ENCODE assay signal across 19 cellular contexts in the genomic region with DNA sequence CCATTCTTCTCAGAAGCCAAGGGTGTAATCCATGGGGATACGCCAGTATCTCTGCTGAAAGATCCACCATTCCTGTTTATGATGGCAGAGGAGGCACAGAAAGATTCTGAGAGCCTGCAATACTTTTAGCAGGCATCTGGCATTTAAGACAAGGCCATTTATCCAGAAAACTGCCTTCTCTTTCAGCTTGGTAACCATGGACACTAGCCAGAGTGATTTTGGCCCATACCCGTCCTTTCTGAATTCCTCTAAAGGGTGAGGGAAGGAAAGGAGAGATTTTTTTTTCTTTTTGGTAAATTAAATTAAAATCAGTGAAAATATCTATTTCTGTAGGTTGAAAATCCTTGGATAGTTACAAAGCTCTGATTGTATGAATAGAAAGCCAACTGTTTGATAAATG.
DNase-seq lines count a peak whose midpoint lies in the region; ATAC-seq, FAIRE-seq and TF ChIP-seq lines count a peak whose summit lies in the region.
"Had no signal": no experiment of that assay in that cellular context is flagged by ENCODE, and none has a peak within 500 bp of the region (broad histone marks: within the 10 kb centered on the region; RNA-seq: fewer than 3 reads in every experiment).

No MANE protein-coding gene starts in this region.

- H3K36me3 ChIP-seq in IMR-90 (ENCODE audit: control insufficient read depth, insufficient read depth, low read length) (no peaks in the 10 kb centered on the region), H1 (ENCODE audit: control insufficient read depth in 2 of 4, insufficient read depth in 4 of 4, low read length in 3 of 4) (no peaks in the 10 kb centered on the region), mesendoderm (ENCODE audit: control insufficient read depth, insufficient read depth, low read length) (no peaks in the 10 kb centered on the region), stomach smooth muscle (ENCODE audit: control insufficient read depth in 2 of 2, insufficient read depth in 2 of 2, low read length in 2 of 2) (no peaks in the 10 kb centered on the region), thyroid gland (no peaks in the 10 kb centered on the region), tibial nerve (no peaks in the 10 kb centered on the region)
- H3K36me3 ChIP-seq: MG63 had no signal

- H2BK12ac ChIP-seq in H1 (ENCODE audit: low read depth, low read length), result no peak overlapping the region

- no peak overlapping the region for H2AK9ac ChIP-seq in IMR-90 (replicated peaks; ENCODE audit: low read depth, low read length, poor library complexity)

- POLR2A ChIA-PET in IMR-90 (lab: Charles Lee; ENCODE audit: unreplicated experiment), result no interaction called here
- POLR2A ChIA-PET in H1 (lab: Charles Lee; ENCODE audit: partially characterized antibody), result no interaction called here

- no TSS peak for BruUV-seq in IMR-90 (replicated peaks; lab: Mats Ljungman, UMichigan)

- H3K79me1 ChIP-seq in IMR-90 (ENCODE audit: low read depth in 1 of 2, low read length in 2 of 2) (no peaks in the 10 kb centered on the region), H1 (ENCODE audit: low read depth, low read length) (no peaks in the 10 kb centered on the region), mesendoderm (ENCODE audit: low read length) (no peaks in the 10 kb centered on the region)

- H3K9ac ChIP-seq in IMR-90 (ENCODE audit: low read depth, low read length) (no peak overlapping the region), H1 (replicated peaks in 1 of 4; ENCODE audit: extremely low read depth in 1 of 4, low read depth in 3 of 4, low read length in 3 of 4) (no peak overlapping the region), mesendoderm (ENCODE audit: low read length) (no peak overlapping the region), stomach smooth muscle (ENCODE audit: low read length in 2 of 2) (no peak overlapping the region)

- TF ChIP-seq RAD21 in IMR-90 (IDR thresholded peaks at IDR 0.05; ENCODE audit: low read length), result no peak
- no peak for TF ChIP-seq RAD21 in H1 (IDR thresholded peaks at IDR 0.05 in 1 of 2, conservative IDR thresholded peaks at IDR 0.05 in 1 of 2; ENCODE audit: low read depth in 2 of 2, low read length in 2 of 2)

- dilution Hi-C loops in IMR-90 (cut with HindIII; ENCODE audit: low sequenced_read_pairs, unreplicated experiment), result no loop called here

- TF ChIP-seq EP300 in H1 (IDR thresholded peaks at IDR 0.05; ENCODE audit: borderline replicate concordance in 1 of 2, low read depth in 2 of 2, low read length in 2 of 2) (no peak), tibial nerve (IDR thresholded peaks at IDR 0.05) (no peak)

- H2BK20ac ChIP-seq in IMR-90 (ENCODE audit: low read depth, low read length) (no peak overlapping the region), H1 (ENCODE audit: low read length) (no peak overlapping the region)

- no peak overlapping the region for H3K56ac ChIP-seq in IMR-90 (ENCODE audit: extremely low read depth, insufficient read depth, low read length)
- no peak overlapping the region for H3K56ac ChIP-seq in H1 (replicated peaks; ENCODE audit: insufficient read length, low read depth, low read length)
- H3K56ac ChIP-seq in mesendoderm (ENCODE audit: low read length), result no peak overlapping the region

- DNase-seq in IMR-90, result no peak
- no peak for DNase-seq in H1 (ENCODE audit: low read depth in 1 of 2, low spot score in 2 of 2)
- DNase-seq in mesendoderm, result no peak
- no peak for DNase-seq in thyroid gland
- DNase-seq in NK-92 (lab: John Stamatoyannopoulos, UW; ENCODE audit: unreplicated experiment), result no peak
- no peak for DNase-seq in tibial nerve (ENCODE audit: low spot score in 2 of 2)
- DNase-seq: DND-41, HCEC 1CT, Kasumi-1, MG63, NCI-H1092, NCI-H1436 treated with DMSO at 0.1 percent for 48 hours, NCI-H2029 treated with DMSO at 0.1 percent for 48 hours, NCI-H2171 treated with DMSO at 0.1 percent for 48 hours, OCI-M1, SHP77 had no signal

- H2AFZ ChIP-seq in IMR-90 (replicated peaks; ENCODE audit: low read length, poor library complexity) (no peak overlapping the region), H1 (ENCODE audit: low read length) (peak overlapping the region; percentile 92)

- H3K4me3 ChIP-seq in IMR-90 (ENCODE audit: insufficient read depth, low read depth, low read length) (no peak overlapping the region), H1 (ENCODE audit: extremely low read depth in 1 of 4, insufficient read depth in 2 of 4, low read depth in 3 of 4, low read length in 4 of 4) (no peak overlapping the region), mesendoderm (ENCODE audit: low read length) (no peak overlapping the region), stomach smooth muscle (ENCODE audit: low read length in 2 of 2) (peak overlapping the region in 1 of 2 donors; percentile 34), thyroid gland (replicated peaks in 1 of 3) (no peak overlapping the region), tibial nerve (no peak overlapping the region)
- H3K4me3 ChIP-seq: MG63, SK-N-MC had no signal

- H4K8ac ChIP-seq in IMR-90 (ENCODE audit: low read depth in 2 of 2, low read length in 2 of 2) (no peak overlapping the region), H1 (ENCODE audit: extremely low read depth, insufficient read depth, low read length) (no peak overlapping the region), mesendoderm (ENCODE audit: low read depth, low read length) (no peak overlapping the region)

- no peak for FAIRE-seq in H1 (lab: Jason Lieb, UNC)
- FAIRE-seq: G401.6 had no signal

- in situ Hi-C loops in IMR-90 (cut with MboI; ENCODE audit: low sequenced_read_pairs), result no loop called here

- no peak overlapping the region for H2BK5ac ChIP-seq in IMR-90 (ENCODE audit: low read depth, low read length, poor library complexity, severe bottlenecking)
- H2BK5ac ChIP-seq in H1 (ENCODE audit: low read depth, low read length), result no peak overlapping the region
- H2BK5ac ChIP-seq in mesendoderm (ENCODE audit: low read length), result no peak overlapping the region

- TF ChIP-seq POLR2A in IMR-90 (IDR thresholded peaks at IDR 0.05; ENCODE audit: low read depth, low read length) (no peak), H1 (IDR thresholded peaks at IDR 0.05; ENCODE audit: control extremely low read depth in 1 of 2, low read depth in 2 of 2, low read length in 2 of 2) (no peak), thyroid gland (IDR thresholded peaks at IDR 0.05) (no peak), tibial nerve (IDR thresholded peaks at IDR 0.05) (no peak)

- H2BK15ac ChIP-seq in IMR-90 (ENCODE audit: low read depth, low read length) (no peak overlapping the region), H1 (ENCODE audit: low read length) (no peak overlapping the region), mesendoderm (replicated peaks; ENCODE audit: low read depth) (no peak overlapping the region)

- H3K27ac ChIP-seq in IMR-90 (ENCODE audit: insufficient read depth, low read length), result no peak overlapping the region
- H3K27ac ChIP-seq in H1 (ENCODE audit: low read depth, low read length), result no peak overlapping the region
- no peak overlapping the region for H3K27ac ChIP-seq in mesendoderm (ENCODE audit: low read depth, low read length)
- H3K27ac ChIP-seq in stomach smooth muscle (ENCODE audit: low read length), result peak overlapping the region; percentile 31
- H3K27ac ChIP-seq in thyroid gland, result no peak overlapping the region
- H3K27ac ChIP-seq in tibial nerve, result peak overlapping the region in 2 of 4 donors; percentile 59 to 83
- H3K27ac ChIP-seq: SK-N-MC had no signal

- H4K5ac ChIP-seq in IMR-90 (ENCODE audit: low read depth, low read length), result 0 out of 2 replicates have a peak overlapping the region, but pooled peaks have one; percentile 43
- no peak overlapping the region for H4K5ac ChIP-seq in H1 (ENCODE audit: insufficient read length, low read depth, low read length)
- H4K5ac ChIP-seq in mesendoderm (ENCODE audit: low read length), result no peak overlapping the region

- H3K9me1 ChIP-seq in IMR-90 (ENCODE audit: insufficient read depth, low read length), result no peaks in the 10 kb centered on the region

- no peak for ATAC-seq in IMR-90 (ENCODE audit: low read depth)

- H3K4me2 ChIP-seq in IMR-90 (ENCODE audit: low read depth, low read length), result no peak overlapping the region
- H3K4me2 ChIP-seq in H1 (ENCODE audit: insufficient read depth in 1 of 2, low read depth in 2 of 2, low read length in 2 of 2), result no peak overlapping the region
- no peak overlapping the region for H3K4me2 ChIP-seq in mesendoderm (ENCODE audit: low read length)

- WGBS in IMR-90 (ENCODE audit: extremely low coverage in 2 of 2, insufficient read length in 1 of 2), 2 experiments, result no CpG with 5 or more reads among the region's 2 CpGs
- 80% methylated on average over 2 of the region's 2 CpGs; no CpG with 5 or more reads in 1 of the 2 experiments for WGBS in H1 (ENCODE audit: extremely low coverage in 1 of 2, insufficient coverage in 1 of 2, insufficient read length in 1 of 2, insufficient replicate concordance in 2 of 2, low coverage in 1 of 2, low lambda C conversion rate in 2 of 2, missing lambda C conversion rate in 1 of 2), 2 experiments
- WGBS in mesendoderm (ENCODE audit: extremely low coverage, insufficient coverage, low lambda C conversion rate), result no CpG with 5 or more reads among the region's 2 CpGs
- 61 to 81% methylated on average over 2 of the region's 2 CpGs for WGBS in thyroid gland, 2 donors
- WGBS in tibial nerve, 2 donors, result 39 to 48% methylated on average over 2 of the region's 2 CpGs

- H3K4me1 ChIP-seq in IMR-90 (ENCODE audit: control insufficient read depth, insufficient read depth, low read length) (0 out of 2 replicates have a peak, but pooled peaks cover 2% of the 10 kb centered on the region), H1 (replicated peaks in 1 of 4; ENCODE audit: control insufficient read depth in 3 of 4, insufficient read depth in 4 of 4, low read length in 3 of 4) (no peaks in the 10 kb centered on the region; a peak in 1 of 7 replicates), mesendoderm (ENCODE audit: control insufficient read depth, low read depth, low read length) (no peaks in the 10 kb centered on the region), stomach smooth muscle (ENCODE audit: control insufficient read depth, insufficient read depth, low read length) (no peaks in the 10 kb centered on the region), thyroid gland (no peaks in the 10 kb centered on the region), tibial nerve (peaks cover 0 to 20% (median 3%) of the 10 kb centered on the region in 4 donors)

- H2BK120ac ChIP-seq in IMR-90 (ENCODE audit: low read depth, low read length), result no peak overlapping the region
- H2BK120ac ChIP-seq in H1 (replicated peaks; ENCODE audit: low read depth, low read length), result no peak overlapping the region
- no peak overlapping the region for H2BK120ac ChIP-seq in mesendoderm (ENCODE audit: low read depth, low read length)

- H3K23ac ChIP-seq in IMR-90 (ENCODE audit: low read depth, low read length) (no peak overlapping the region), H1 (ENCODE audit: insufficient read length) (no peak overlapping the region), mesendoderm (ENCODE audit: low read length) (no peak overlapping the region)

- no peaks in the 10 kb centered on the region; the same call in 1 of the 2 replicates for H3K23me2 ChIP-seq in H1 (ENCODE audit: low read depth, low read length)

- H4K91ac ChIP-seq in IMR-90 (ENCODE audit: insufficient read depth, low read depth, low read length), result no peak overlapping the region
- H4K91ac ChIP-seq in H1 (replicated peaks; ENCODE audit: insufficient read length, low read length), result no peak overlapping the region

- H3K14ac ChIP-seq in IMR-90 (replicated peaks; ENCODE audit: low read depth, low read length) (peak overlapping the region; percentile 35; the same call in 1 of the 2 replicates), H1 (ENCODE audit: insufficient read length) (no peak overlapping the region)

- no peak overlapping the region for H3K4ac ChIP-seq in IMR-90 (ENCODE audit: low read depth, low read length)
- no peak overlapping the region for H3K4ac ChIP-seq in H1 (replicated peaks; ENCODE audit: insufficient read length, low read depth, low read length)
- H3K4ac ChIP-seq in mesendoderm (ENCODE audit: low read depth, low read length), result no peak overlapping the region

- peak overlapping the region; percentile 39; the same call in 1 of the 2 replicates for H3K18ac ChIP-seq in IMR-90 (ENCODE audit: low read depth, low read length)
- H3K18ac ChIP-seq in H1 (ENCODE audit: extremely low read depth, low read length), result no peak overlapping the region
- H3K18ac ChIP-seq in mesendoderm (ENCODE audit: low read length), result peak overlapping the region; percentile 28

- TF ChIP-seq CTCF in IMR-90 (conservative IDR thresholded peaks at IDR 0.05; ENCODE audit: low read depth, low read length) (no peak), H1 (IDR thresholded peaks at IDR 0.05; ENCODE audit: control extremely low read depth in 1 of 3, insufficient read depth in 1 of 3, low read depth in 1 of 3, low read length in 3 of 3) (no peak), thyroid gland (IDR thresholded peaks at IDR 0.05) (no peak), tibial nerve (IDR thresholded peaks at IDR 0.05) (no peak)

- H3K79me2 ChIP-seq in H1 (ENCODE audit: control insufficient read depth in 1 of 2, insufficient read depth in 2 of 2, low read length in 2 of 2) (no peaks in the 10 kb centered on the region), mesendoderm (ENCODE audit: control insufficient read depth, insufficient read depth, low read length) (no peaks in the 10 kb centered on the region)

- H3K9me3 ChIP-seq in IMR-90 (ENCODE audit: control insufficient read depth, insufficient read depth, low read length), result no peaks in the 10 kb centered on the region
- no peaks in the 10 kb centered on the region for H3K9me3 ChIP-seq in H1 (ENCODE audit: insufficient read depth in 2 of 2, low read depth in 1 of 2, low read length in 1 of 2)
- no peaks in the 10 kb centered on the region for H3K9me3 ChIP-seq in stomach smooth muscle (ENCODE audit: control insufficient read depth in 2 of 2, low read length in 2 of 2)
- H3K9me3 ChIP-seq in thyroid gland, result no peaks in the 10 kb centered on the region
- H3K9me3 ChIP-seq in tibial nerve, result peaks cover 0 to 4% (median 0%) of the 10 kb centered on the region in 4 donors
- H3K9me3 ChIP-seq: MG63 had no signal

- CTCF ChIA-PET in IMR-90 (lab: Yijun Ruan, JAX) (no interaction called here), H1 (lab: Charles Lee; ENCODE audit: partially characterized antibody) (interaction anchor here (0.7 to 1.2 kb wide), 2 partner anchors 163 to 282 kb away, joined by 3 to 5 read pairs; no protein-coding TSS in a partner anchor)

- intact Hi-C loops in IMR-90 (cut with micrococcal nuclease), result no loop called here
- intact Hi-C loops in thyroid gland (cut with DNase I), result no loop called here

- H2AK5ac ChIP-seq in IMR-90 (ENCODE audit: low read depth, low read length), result no peak overlapping the region
- no peak overlapping the region for H2AK5ac ChIP-seq in H1 (ENCODE audit: low read depth, low read length)
- no peak overlapping the region for H2AK5ac ChIP-seq in mesendoderm (ENCODE audit: low read length)

- H3K27me3 ChIP-seq in IMR-90 (ENCODE audit: control insufficient read depth, insufficient read depth, low read length) (no peaks in the 10 kb centered on the region), H1 (replicated peaks in 1 of 4; ENCODE audit: control insufficient read depth in 3 of 4, extremely low read depth in 1 of 4, insufficient read depth in 3 of 4, low read length in 3 of 4) (no peaks in the 10 kb centered on the region), mesendoderm (ENCODE audit: insufficient read depth, low read length, poor library complexity) (no peaks in the 10 kb centered on the region), stomach smooth muscle (ENCODE audit: control insufficient read depth in 1 of 2, insufficient read depth in 2 of 2, low read length in 2 of 2) (no peaks in the 10 kb centered on the region), thyroid gland (no peaks in the 10 kb centered on the region), tibial nerve (no peaks in the 10 kb centered on the region)
- H3K27me3 ChIP-seq: MG63 had no signal

- H4K20me1 ChIP-seq in IMR-90 (ENCODE audit: insufficient read depth, low read length) (no peaks in the 10 kb centered on the region), H1 (replicated peaks in 1 of 2; ENCODE audit: control insufficient read depth in 1 of 2, insufficient read depth in 2 of 2, low read length in 2 of 2) (no peaks in the 10 kb centered on the region)
